In the genomic region with DNA sequence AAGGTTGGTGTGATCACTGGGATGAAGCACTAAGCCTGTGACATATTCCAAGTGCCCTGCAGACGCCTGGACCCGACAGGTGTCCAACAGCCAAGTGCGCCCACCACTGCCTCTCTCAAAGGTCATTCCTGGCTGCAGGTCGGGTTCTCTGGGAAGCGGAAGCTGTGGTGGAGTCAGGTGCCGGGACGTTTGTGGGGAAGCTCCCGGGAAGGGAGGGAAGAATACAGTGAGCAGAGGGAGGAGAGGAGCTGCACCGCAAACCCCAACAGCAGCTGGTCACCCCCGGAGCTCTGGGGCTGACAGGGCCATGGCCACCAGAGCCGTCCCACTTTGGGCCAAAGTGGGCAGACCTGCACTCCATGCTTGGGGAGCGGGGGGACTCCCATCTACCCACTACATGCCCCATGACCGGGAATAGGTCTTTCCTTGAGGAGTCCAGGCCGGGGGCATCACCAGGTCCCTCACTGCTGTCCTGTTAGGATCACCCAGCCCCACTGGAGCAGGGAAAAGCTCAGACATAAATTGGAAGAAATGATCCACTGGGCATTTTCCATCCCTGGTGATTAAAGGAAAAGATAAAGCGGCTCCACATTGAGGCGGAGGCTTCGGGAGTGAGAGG, we compare ENCODE assay signal across 17 cellular contexts.
"Had no signal": no experiment of that assay in that cellular context is flagged by ENCODE, and none has a peak within 500 bp of the region (broad histone marks: within the 10 kb centered on the region; RNA-seq: fewer than 3 reads in every experiment).

No MANE protein-coding gene starts in this region.

- H3K36me3 Mint-ChIP-seq: activated naive CD4-positive, alpha-beta T cell treated with anti-CD3 and anti-CD28 coated beads, Interleukin-2, amount 10 ng/mL, durations not matched to agents 7 days and 5 days; naive thymus-derived CD8-positive, alpha-beta T cell; T-cell had no signal

- H3K27me3 Mint-ChIP-seq: activated naive CD4-positive, alpha-beta T cell treated with anti-CD3 and anti-CD28 coated beads, Interleukin-2, amount 10 ng/mL, durations not matched to agents 7 days and 5 days; stimulated activated naive CD8-positive, alpha-beta T cell treated with anti-CD3 and anti-CD28 coated beads, Interleukin-15, Interleukin-2, amounts not matched to agents 100 ng/mL and 50 ng/mL, for 24 hours had no signal

- H3K4me3 ChIP-seq: thyroid gland, vagina had no signal

- H3K4me1 ChIP-seq: thyroid gland, vagina had no signal

- H3K9me3 Mint-ChIP-seq: activated naive CD4-positive, alpha-beta T cell treated with anti-CD3 and anti-CD28 coated beads, Interleukin-2, amount 10 ng/mL, durations not matched to agents 7 days and 5 days; activated T-helper 17 cell treated with anti-CD3 and anti-CD28 coated beads, Interleukin-2, amount 50 U/mL, for 72 hours; effector memory CD8-positive, alpha-beta T cell; naive thymus-derived CD8-positive, alpha-beta T cell; stimulated activated naive CD8-positive, alpha-beta T cell treated with anti-CD3 and anti-CD28 coated beads, Interleukin-15, Interleukin-2, amounts not matched to agents 100 ng/mL and 50 ng/mL, for 24 hours; T-cell had no signal

- H3K9me3 ChIP-seq: thyroid gland, vagina had no signal

- H3K27ac ChIP-seq: thyroid gland, vagina had no signal

- ATAC-seq: activated T-helper 17 cell treated with anti-CD3 and anti-CD28 coated beads, Interleukin-2, amount 50 U/mL, for 72 hours; effector memory CD8-positive, alpha-beta T cell; naive thymus-derived CD8-positive, alpha-beta T cell; T-cell had no signal

- DNase-seq: activated CD4-positive, alpha-beta T cell treated with anti-CD3 and anti-CD28 coated beads for 1 hour; activated CD4-positive, alpha-beta T cell treated with anti-CD3 and anti-CD28 coated beads, Interleukin-2, amount 50 U/mL, for 48 hours; activated naive CD4-positive, alpha-beta T cell treated with anti-CD3 and anti-CD28 coated beads, Interleukin-2, amount 10 ng/mL, durations not matched to agents 7 days and 5 days; activated T-cell treated with anti-CD3 and anti-CD28 coated beads for 4 hours; caudate nucleus; cortex of kidney; effector memory CD8-positive, alpha-beta T cell; hippocampal formation; occipital lobe; stimulated activated CD4-positive, alpha-beta T cell treated with anti-CD3 and anti-CD28 coated beads, Interleukin-12 subunit alpha, Interleukin-12 subunit beta, amount 100 ng/mL, for 4 hours; T1000; thyroid gland had no signal

- H3K4me1 Mint-ChIP-seq: activated naive CD4-positive, alpha-beta T cell treated with anti-CD3 and anti-CD28 coated beads, Interleukin-2, amount 10 ng/mL, durations not matched to agents 7 days and 5 days; activated T-helper 17 cell treated with anti-CD3 and anti-CD28 coated beads, Interleukin-2, amount 50 U/mL, for 72 hours; naive thymus-derived CD8-positive, alpha-beta T cell; T-cell had no signal

- H3K4me3 Mint-ChIP-seq: activated naive CD4-positive, alpha-beta T cell treated with anti-CD3 and anti-CD28 coated beads, Interleukin-2, amount 10 ng/mL, durations not matched to agents 7 days and 5 days; activated T-helper 17 cell treated with anti-CD3 and anti-CD28 coated beads, Interleukin-2, amount 50 U/mL, for 72 hours; effector memory CD8-positive, alpha-beta T cell; naive thymus-derived CD8-positive, alpha-beta T cell; stimulated activated naive CD8-positive, alpha-beta T cell treated with anti-CD3 and anti-CD28 coated beads, Interleukin-15, Interleukin-2, amounts not matched to agents 100 ng/mL and 50 ng/mL, for 24 hours; T-cell had no signal

- H3K27me3 ChIP-seq: thyroid gland, vagina had no signal

- H3K36me3 ChIP-seq: thyroid gland, vagina had no signal

- H3K27ac Mint-ChIP-seq: activated naive CD4-positive, alpha-beta T cell treated with anti-CD3 and anti-CD28 coated beads, Interleukin-2, amount 10 ng/mL, durations not matched to agents 7 days and 5 days; activated T-helper 17 cell treated with anti-CD3 and anti-CD28 coated beads, Interleukin-2, amount 50 U/mL, for 72 hours; effector memory CD8-positive, alpha-beta T cell; naive thymus-derived CD8-positive, alpha-beta T cell; stimulated activated naive CD8-positive, alpha-beta T cell treated with anti-CD3 and anti-CD28 coated beads, Interleukin-15, Interleukin-2, amounts not matched to agents 100 ng/mL and 50 ng/mL, for 24 hours; T-cell had no signal
